In the genomic region with DNA sequence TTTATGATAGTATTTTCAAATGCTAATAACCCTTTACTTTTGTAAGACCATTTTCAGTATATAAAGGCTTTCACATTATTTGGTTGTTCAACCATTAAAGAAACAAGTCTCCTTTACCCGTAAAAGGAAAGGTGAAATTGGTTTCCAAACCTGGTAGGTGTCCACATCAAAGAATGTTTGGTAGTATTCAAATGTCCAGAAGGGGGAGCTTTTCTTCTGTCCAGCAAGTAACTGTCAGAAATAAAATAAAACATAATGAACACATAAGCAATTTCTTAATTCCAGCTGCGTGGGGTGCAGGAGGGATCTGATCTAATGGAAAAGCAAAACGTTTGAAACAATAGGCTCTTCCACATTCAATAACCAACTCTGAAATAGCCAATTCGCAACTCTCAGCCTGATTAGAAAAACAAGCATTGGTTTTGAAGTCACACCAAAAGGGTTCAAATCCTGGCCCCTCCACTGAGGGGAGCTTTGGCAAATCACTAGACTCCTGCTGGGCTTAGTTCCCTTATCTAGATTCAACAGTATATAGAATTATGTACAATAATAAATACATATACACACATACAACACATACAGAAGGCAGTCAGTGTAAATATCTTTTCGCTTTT, we compare ENCODE assay signal across 8 cellular contexts. TPM values are rescaled to one million over a fixed set of nuclear protein-coding genes. Genes with fewer than 3 reads are reported as not detected.
DNase-seq lines count a peak whose midpoint lies in the region; ATAC-seq and TF ChIP-seq lines count a peak whose summit lies in the region.

No MANE protein-coding gene starts in this region.

- no peak for ATAC-seq in HG02623 (IDR thresholded peaks at IDR 0.05; ENCODE audit: unreplicated experiment)
- no peak for ATAC-seq in GM18502 (IDR thresholded peaks at IDR 0.05; ENCODE audit: poor library complexity, unreplicated experiment)
- ATAC-seq in GM21529 (IDR thresholded peaks at IDR 0.05; ENCODE audit: unreplicated experiment), result no peak

- H4K20me1 ChIP-seq in OCI-LY7 (ENCODE audit: insufficient read depth, low read length), result no peaks in the 10 kb centered on the region

- H3K4me1 ChIP-seq in OCI-LY7 (ENCODE audit: insufficient read depth, low read length, poor library complexity, severe bottlenecking), result no peaks in the 10 kb centered on the region

- intact Hi-C loops in OCI-LY7 (cut with micrococcal nuclease; ENCODE audit: unreplicated experiment), result loop anchor here (5.0 kb wide), 1 partner anchor 69 kb away; a partner anchor contains a TSS

- H3K36me3 ChIP-seq in BJ (ENCODE audit: control insufficient read depth, insufficient read depth, low read length), result peaks cover 3% of the 10 kb centered on the region; the same call in 1 of the 2 replicates
- peaks cover 20% of the 10 kb centered on the region for H3K36me3 ChIP-seq in OCI-LY7 (ENCODE audit: insufficient read depth, low read length)

- H3K79me2 ChIP-seq in OCI-LY7 (ENCODE audit: insufficient read depth, low read depth, low read length), result no peaks in the 10 kb centered on the region

- POLR2A ChIA-PET in BJ (lab: Charles Lee), result no interaction called here
- POLR2A ChIA-PET in OCI-LY7 (lab: Charles Lee), result interaction anchor here (0.6 to 1.4 kb wide), 5 partner anchors 9 to 388 kb away, joined by 3 to 5 read pairs (median 3); a partner anchor contains a TSS

- H3K9me2 ChIP-seq in OCI-LY7 (ENCODE audit: insufficient read depth, low read length), result no peaks in the 10 kb centered on the region

- TF ChIP-seq CTCF in BJ (IDR thresholded peaks at IDR 0.05; ENCODE audit: insufficient read depth, low read depth, low read length) (peak; percentile 67), OCI-LY7 (conservative IDR thresholded peaks at IDR 0.05; ENCODE audit: low read length) (peak; percentile 91), epithelial cell of esophagus (IDR thresholded peaks at IDR 0.05; ENCODE audit: insufficient read depth, low read depth, low read length, missing control alignments) (peak; percentile 66)

- no TSS peak for BruUV-seq in OCI-LY7 (replicated peaks; lab: Mats Ljungman, UMichigan)

- H3K27ac ChIP-seq in OCI-LY7 (ENCODE audit: low read depth, low read length, poor library complexity, severe bottlenecking), result no peak overlapping the region

- H3K4me3 ChIP-seq in BJ (ENCODE audit: low read depth, low read length) (no peak overlapping the region), OCI-LY7 (ENCODE audit: low read depth, low read length, poor library complexity, severe bottlenecking) (no peak overlapping the region), epithelial cell of esophagus (ENCODE audit: low read length) (no peak overlapping the region)

- H3K27me3 ChIP-seq in BJ (ENCODE audit: control insufficient read depth, insufficient read depth, low read length), result no peaks in the 10 kb centered on the region

- no peak overlapping the region for H3K4me2 ChIP-seq in OCI-LY7 (ENCODE audit: low read length)

- no peak overlapping the region for H2AFZ ChIP-seq in OCI-LY7 (ENCODE audit: low read length)

- H3K9me3 ChIP-seq in OCI-LY7 (ENCODE audit: low read length), result no peaks in the 10 kb centered on the region

- DNase-seq in BJ (ENCODE audit: low read depth) (no peak), HCEC 1CT (peak; percentile 61), OCI-LY7 (ENCODE audit: low spot score) (peak; percentile 67), epithelial cell of esophagus (ENCODE audit: low read depth) (peak; percentile 75), renal cortical epithelial cell (ENCODE audit: low read depth) (peak; percentile 82)

- CTCF ChIA-PET in BJ (lab: Yijun Ruan, JAX), result interaction anchor here (0.5 to 4.6 kb wide), 30 partner anchors 9 to 932 kb away, joined by 3 to 50 read pairs (median 4); a partner anchor contains a TSS
- CTCF ChIA-PET in OCI-LY7 (lab: Charles Lee; ENCODE audit: unreplicated experiment), result interaction anchor here (0.6 to 1.8 kb wide), 4 partner anchors 67 to 317 kb away, joined by 3 to 5 read pairs (median 4); a partner anchor contains a TSS

RNA-seq across cellular contexts. Expression of a gene that starts 11.0 kb away (rescaled TPM):
- 40.2 and 55.5 TPM in 2 replicates for polyA plus RNA-seq in BJ (2011; rRNA removed)
- polyA minus RNA-seq in BJ (2011; rRNA and poly(A)+ RNA removed), result 16.6 and 22.7 TPM in 2 replicates
- total RNA-seq in OCI-LY7 (2014; rRNA removed; shearing (Covaris generic)), result 13.7 and 16.7 TPM in 2 replicates
- total RNA-seq in OCI-LY7 (2022), result 15.0 and 23.8 TPM in 2 replicates
- total RNA-seq in renal cortical epithelial cell, result 24.7 and 30.3 TPM in 2 replicates

RNA-seq across cellular contexts. Expression of a gene that starts 15.4 kb away (rescaled TPM):
- polyA plus RNA-seq in BJ (2011; rRNA removed), result not detected in 2 replicates
- polyA minus RNA-seq in BJ (2011; rRNA and poly(A)+ RNA removed), result not detected in 2 replicates
- not detected in 2 replicates for total RNA-seq in OCI-LY7 (2014; rRNA removed; shearing (Covaris generic))
- total RNA-seq in OCI-LY7 (2022) (not detected in 2 replicates), renal cortical epithelial cell (not detected in 2 replicates)

RNA-seq across cellular contexts. Expression of a gene that starts 40.5 kb away (rescaled TPM):
- polyA plus RNA-seq in BJ (2011; rRNA removed), result 17.5 and 22.7 TPM in 2 replicates
- 13.9 and 28.6 TPM in 2 replicates for polyA minus RNA-seq in BJ (2011; rRNA and poly(A)+ RNA removed)
- total RNA-seq in OCI-LY7 (2014; rRNA removed; shearing (Covaris generic)), result 40.0 and 51.8 TPM in 2 replicates
- total RNA-seq in OCI-LY7 (2022) (61.8 and 71.5 TPM in 2 replicates), renal cortical epithelial cell (23.3 and 35.1 TPM in 2 replicates)
